ENCODE assay signal across 8 cellular contexts in genomic region chr9:35258665-35259474, GRCh38.
DNase-seq lines count a peak whose midpoint lies in the region; ATAC-seq and TF ChIP-seq lines count a peak whose summit lies in the region.

No MANE protein-coding gene starts in this region.

- no peak overlapping the region for H3K4me2 ChIP-seq in IMR-90 (ENCODE audit: low read depth, low read length)

- no peaks in the 10 kb centered on the region for H3K27me3 ChIP-seq in IMR-90 (ENCODE audit: control insufficient read depth, insufficient read depth, low read length)
- H3K27me3 ChIP-seq in Panc1 (ENCODE audit: control insufficient read depth, insufficient read depth, low read length), result no peaks in the 10 kb centered on the region

- H3K27me3 Mint-ChIP-seq in activated naive CD4-positive, alpha-beta T cell treated with anti-CD3 and anti-CD28 coated beads, Interleukin-2, amount 10 ng/mL, durations not matched to agents 7 days and 5 days, result peaks cover 8% of the 10 kb centered on the region
- no peaks in the 10 kb centered on the region for H3K27me3 Mint-ChIP-seq in osteocyte (ENCODE audit: unreplicated experiment)

- H3K18ac ChIP-seq in IMR-90 (ENCODE audit: low read depth, low read length), result no peak overlapping the region

- H4K91ac ChIP-seq in IMR-90 (ENCODE audit: insufficient read depth, low read depth, low read length), result no peak overlapping the region

- H3K36me3 Mint-ChIP-seq in activated naive CD4-positive, alpha-beta T cell treated with anti-CD3 and anti-CD28 coated beads, Interleukin-2, amount 10 ng/mL, durations not matched to agents 7 days and 5 days, result no peaks in the 10 kb centered on the region
- H3K36me3 Mint-ChIP-seq in osteocyte (ENCODE audit: unreplicated experiment), result no peaks in the 10 kb centered on the region

- H4K5ac ChIP-seq in IMR-90 (ENCODE audit: low read depth, low read length), result no peak overlapping the region

- no peak overlapping the region for H3K27ac Mint-ChIP-seq in activated naive CD4-positive, alpha-beta T cell treated with anti-CD3 and anti-CD28 coated beads, Interleukin-2, amount 10 ng/mL, durations not matched to agents 7 days and 5 days
- no peak overlapping the region for H3K27ac Mint-ChIP-seq in osteocyte (ENCODE audit: unreplicated experiment)

- no peak overlapping the region for H2BK15ac ChIP-seq in IMR-90 (ENCODE audit: low read depth, low read length)

- no peak overlapping the region for H3K14ac ChIP-seq in IMR-90 (replicated peaks; ENCODE audit: low read depth, low read length)

- H2AFZ ChIP-seq in IMR-90 (replicated peaks; ENCODE audit: low read length, poor library complexity), result no peak overlapping the region

- no peak overlapping the region for H2BK20ac ChIP-seq in IMR-90 (ENCODE audit: low read depth, low read length)

- H3K4me1 ChIP-seq in IMR-90 (ENCODE audit: control insufficient read depth, insufficient read depth, low read length) (no peaks in the 10 kb centered on the region), Panc1 (ENCODE audit: control insufficient read depth, insufficient read depth, low read length) (no peaks in the 10 kb centered on the region)

- no peak overlapping the region for H4K8ac ChIP-seq in IMR-90 (ENCODE audit: low read depth in 2 of 2, low read length in 2 of 2)

- TF ChIP-seq POLR2A in IMR-90 (IDR thresholded peaks at IDR 0.05; ENCODE audit: low read depth, low read length), result no peak

- no peak overlapping the region for H3K23ac ChIP-seq in IMR-90 (ENCODE audit: low read depth, low read length)

- BruUV-seq in IMR-90 (replicated peaks; lab: Mats Ljungman, UMichigan), result no TSS peak
- BruUV-seq in Panc1 (replicated peaks; lab: Mats Ljungman, UMichigan), result no TSS peak

- peak; percentile 74 for TF ChIP-seq CTCF in IMR-90 (conservative IDR thresholded peaks at IDR 0.05; ENCODE audit: low read depth, low read length)
- peak; percentile 92 for TF ChIP-seq CTCF in Panc1 (IDR thresholded peaks at IDR 0.05)
- TF ChIP-seq CTCF in osteocyte (IDR thresholded peaks at IDR 0.05), result peak; percentile 80

- H3K56ac ChIP-seq in IMR-90 (ENCODE audit: extremely low read depth, insufficient read depth, low read length), result no peak overlapping the region

- DNase-seq in COR-L47 (lab: John Stamatoyannopoulos, UW) (peak; percentile 80), IMR-90 (peak; percentile 66), Panc1 (ENCODE audit: low read depth, low spot score) (peak; percentile 43), glomerular endothelial cell (ENCODE audit: extremely low read depth, low read depth, low spot score) (peak; percentile 63), osteocyte (ENCODE audit: extremely low spot score, unreplicated experiment) (no peak)
- DNase-seq in activated naive CD4-positive, alpha-beta T cell treated with anti-CD3 and anti-CD28 coated beads, Interleukin-2, amount 10 ng/mL, durations not matched to agents 7 days and 5 days, result peak; percentile 67

- no peaks in the 10 kb centered on the region for H3K36me3 ChIP-seq in IMR-90 (ENCODE audit: control insufficient read depth, insufficient read depth, low read length)
- no peaks in the 10 kb centered on the region for H3K36me3 ChIP-seq in Panc1 (ENCODE audit: control insufficient read depth, insufficient read depth, low read length)

- H3K4ac ChIP-seq in IMR-90 (ENCODE audit: low read depth, low read length), result no peak overlapping the region

- H2BK120ac ChIP-seq in IMR-90 (ENCODE audit: low read depth, low read length), result no peak overlapping the region

- in situ Hi-C loops in IMR-90 (cut with MboI; ENCODE audit: low sequenced_read_pairs), result no loop called here
- in situ Hi-C loops in Panc1 (cut with HindIII; ENCODE audit: low pct_unique_long_range_greater_than_20kb, low sequenced_read_pairs), result no loop called here

- H3K9me3 ChIP-seq in IMR-90 (ENCODE audit: control insufficient read depth, insufficient read depth, low read length), result no peaks in the 10 kb centered on the region
- no peaks in the 10 kb centered on the region for H3K9me3 ChIP-seq in Panc1 (ENCODE audit: control insufficient read depth, insufficient read depth, low read depth, low read length)

- no peaks in the 10 kb centered on the region for H3K79me1 ChIP-seq in IMR-90 (ENCODE audit: low read depth in 1 of 2, low read length in 2 of 2)

- H3K4me3 Mint-ChIP-seq in activated naive CD4-positive, alpha-beta T cell treated with anti-CD3 and anti-CD28 coated beads, Interleukin-2, amount 10 ng/mL, durations not matched to agents 7 days and 5 days, result no peak overlapping the region
- no peak overlapping the region for H3K4me3 Mint-ChIP-seq in osteocyte (ENCODE audit: unreplicated experiment)

- no peaks in the 10 kb centered on the region for H3K9me1 ChIP-seq in IMR-90 (ENCODE audit: insufficient read depth, low read length)

- H3K4me1 Mint-ChIP-seq in activated naive CD4-positive, alpha-beta T cell treated with anti-CD3 and anti-CD28 coated beads, Interleukin-2, amount 10 ng/mL, durations not matched to agents 7 days and 5 days, result no peaks in the 10 kb centered on the region
- H3K4me1 Mint-ChIP-seq in osteocyte (ENCODE audit: unreplicated experiment), result peaks cover 11% of the 10 kb centered on the region

- no peak overlapping the region for H2AK9ac ChIP-seq in IMR-90 (replicated peaks; ENCODE audit: low read depth, low read length, poor library complexity)

- intact Hi-C loops in IMR-90 (cut with micrococcal nuclease), result loop anchor here (1.0 kb wide), 2 partner anchors 143 to 218 kb away; no protein-coding TSS in a partner anchor
- intact Hi-C loops in Panc1 (cut with micrococcal nuclease; ENCODE audit: unreplicated experiment), result loop anchor here (1.0 to 5.0 kb wide), 3 partner anchors 143 to 293 kb away; no protein-coding TSS in a partner anchor

- no CpG with 5 or more reads among the region's 5 CpGs for WGBS in IMR-90 (ENCODE audit: extremely low coverage in 2 of 2, insufficient read length in 1 of 2), 2 experiments

- H3K27ac ChIP-seq in IMR-90 (ENCODE audit: insufficient read depth, low read length), result no peak overlapping the region
- H3K27ac ChIP-seq in Panc1 (ENCODE audit: low read length), result no peak overlapping the region

- no peak overlapping the region for H3K9ac ChIP-seq in IMR-90 (ENCODE audit: low read depth, low read length)

- no peak overlapping the region for H2AK5ac ChIP-seq in IMR-90 (ENCODE audit: low read depth, low read length)

- peak; percentile 72 for TF ChIP-seq RAD21 in IMR-90 (IDR thresholded peaks at IDR 0.05; ENCODE audit: low read length)

- ATAC-seq in IMR-90 (ENCODE audit: low read depth), result peak; percentile 93
- ATAC-seq in Panc1, result peak; percentile 95
- no peak for ATAC-seq in HG03175 (IDR thresholded peaks at IDR 0.05; ENCODE audit: unreplicated experiment)
- no peak for ATAC-seq in GM18861 (IDR thresholded peaks at IDR 0.05; ENCODE audit: unreplicated experiment)

- H3K9me3 Mint-ChIP-seq in activated naive CD4-positive, alpha-beta T cell treated with anti-CD3 and anti-CD28 coated beads, Interleukin-2, amount 10 ng/mL, durations not matched to agents 7 days and 5 days, result no peaks in the 10 kb centered on the region
- H3K9me3 Mint-ChIP-seq in osteocyte (ENCODE audit: unreplicated experiment), result no peaks in the 10 kb centered on the region

- POLR2A ChIA-PET in IMR-90 (lab: Charles Lee; ENCODE audit: unreplicated experiment) (interaction anchor here (0.6 kb wide), 1 partner anchor 142 kb away, joined by 3 read pairs; no protein-coding TSS in a partner anchor), Panc1 (lab: Charles Lee) (no interaction called here)

- H2BK5ac ChIP-seq in IMR-90 (ENCODE audit: low read depth, low read length, poor library complexity, severe bottlenecking), result no peak overlapping the region

- dilution Hi-C loops in IMR-90 (cut with HindIII; ENCODE audit: low sequenced_read_pairs, unreplicated experiment), result no loop called here

- no peaks in the 10 kb centered on the region for H4K20me1 ChIP-seq in IMR-90 (ENCODE audit: insufficient read depth, low read length)

- H3K4me3 ChIP-seq in IMR-90 (ENCODE audit: insufficient read depth, low read depth, low read length), result no peak overlapping the region
- no peak overlapping the region for H3K4me3 ChIP-seq in Panc1 (ENCODE audit: low read depth in 2 of 2, low read length in 2 of 2)

- CTCF ChIA-PET in IMR-90 (lab: Yijun Ruan, JAX), result interaction anchor here (0.6 to 1.6 kb wide), 11 partner anchors 9 to 156 kb away, joined by 3 to 6 read pairs (median 3); no protein-coding TSS in a partner anchor
- CTCF ChIA-PET in Panc1 (lab: Charles Lee), result interaction anchor here (0.6 to 1.0 kb wide), 8 partner anchors 16 to 262 kb away, joined by 3 to 12 read pairs (median 4); partner anchors contain the start of genes ATOSB and UNC13B
- CTCF ChIA-PET in activated naive CD4-positive, alpha-beta T cell treated with anti-CD3 and anti-CD28 coated beads, Interleukin-2, amount 10 ng/mL, durations not matched to agents 7 days and 5 days (lab: Charles Lee), result interaction anchor here (0.8 to 3.7 kb wide), 8 partner anchors 12 to 295 kb away, joined by 3 to 54 read pairs (median 4); partner anchors contain the start of genes ATOSB and VCP

TF ChIP-seq in IMR-90, 13 proteins besides CTCF, POLR2A, EP300 and RAD21:
- TF ChIP-seq CHD1 (IDR thresholded peaks at IDR 0.05; ENCODE audit: low read depth, low read length) (no peak), SMC3 (IDR thresholded peaks at IDR 0.05; ENCODE audit: low read depth, low read length) (peak; percentile 83)

Comparison
In these comparisons a context has a peak if more than half of its experiments do, and no peak if none do; other contexts are left out.
1. ATAC-seq: peak in IMR-90 (single experiment) and Panc1 (single experiment); none in HG03175 (single experiment) and GM18861 (single experiment).
2. Peak in every context shown above with its lines, with median percentiles within 50 percentile points of each other: CTCF ChIP-seq.